Comparison of ENCODE assay signal across 25 cellular contexts in genomic region chr17:4098516-4099209, GRCh38. TPM values are rescaled to one million over a fixed set of nuclear protein-coding genes. Genes with fewer than 3 reads are reported as not detected.
A peak's percentile ranks its signal among the peaks of the same experiment; 100 is the strongest.
DNase-seq lines count a peak whose midpoint lies in the region; ATAC-seq, FAIRE-seq and TF ChIP-seq lines count a peak whose summit lies in the region.
"Had no signal": no experiment of that assay in that cellular context is flagged by ENCODE, and none has a peak within 500 bp of the region (broad histone marks: within the 10 kb centered on the region; RNA-seq: fewer than 3 reads in every experiment).

No MANE protein-coding gene starts in this region.

- H3K36me3 ChIP-seq in KMS-11 (ENCODE audit: insufficient read depth) (no peaks in the 10 kb centered on the region), spleen (peaks cover 0 to 100% (median 72%) of the 10 kb centered on the region in 6 donors)

- no peak overlapping the region for H2AFZ ChIP-seq in KMS-11 (ENCODE audit: low read depth)

- H3K27ac ChIP-seq in KMS-11 (peak overlapping the region; percentile 100; the same call in 1 of the 2 replicates), spleen (peak overlapping the region in 6 of 8 donors; percentile 3 to 78 (median 68))
- H3K27ac ChIP-seq: cardiac muscle cell, epithelial cell of prostate, RWPE1 had no signal

- no peak for TF ChIP-seq POLR2A in spleen (IDR thresholded peaks at IDR 0.05)

- peaks cover 14% of the 10 kb centered on the region for H3K4me1 Mint-ChIP-seq in activated naive CD4-positive, alpha-beta T cell treated with anti-CD3 and anti-CD28 coated beads for 36 hours (ENCODE audit: low read depth)
- H3K4me1 Mint-ChIP-seq: neural crest cell had no signal

- no peak for ATAC-seq in HG03025 (IDR thresholded peaks at IDR 0.05; ENCODE audit: low FRiP score, unreplicated experiment)

- no peaks in the 10 kb centered on the region for H3K9me3 Mint-ChIP-seq in activated naive CD4-positive, alpha-beta T cell treated with anti-CD3 and anti-CD28 coated beads for 36 hours
- H3K9me3 Mint-ChIP-seq: CD14-positive monocyte, neural crest cell had no signal

- peaks cover 35% of the 10 kb centered on the region for H3K36me3 Mint-ChIP-seq in activated naive CD4-positive, alpha-beta T cell treated with anti-CD3 and anti-CD28 coated beads for 36 hours (ENCODE audit: low read depth)

- DNase-seq in activated naive CD4-positive, alpha-beta T cell treated with anti-CD3 and anti-CD28 coated beads for 36 hours = no peak
- DNase-seq in activated naive CD4-positive, alpha-beta T cell treated with anti-CD3 and anti-CD28 coated beads, Interleukin-2, amount 50 U/mL, for 16 hours = no peak
- DNase-seq in dermis blood vessel endothelial cell (peak; percentile 43), spleen (no peak), urothelium cell line (ENCODE audit: low spot score) (no peak), NAMALWA (ENCODE audit: low spot score) (no peak)
- DNase-seq: activated gamma-delta T cell, DMS153, foreskin melanocyte, GF-D8, H7, hippocampal formation, NCI-H1694, NCI-H2227 treated with DMSO at 0.1 percent for 48 hours, NCI-H774, SK-N-SH, T-helper 9 cell had no signal

- H3K27me3 ChIP-seq in KMS-11 (ENCODE audit: insufficient read depth, low read depth) (no peaks in the 10 kb centered on the region), spleen (replicated peaks in 1 of 7) (no peaks in the 10 kb centered on the region)
- H3K27me3 ChIP-seq: cardiac muscle cell had no signal

- no peak overlapping the region for H3K4me3 ChIP-seq in KMS-11 (IDR thresholded peaks at IDR 0.05; ENCODE audit: insufficient read depth, low read depth, low read length)
- H3K4me3 ChIP-seq in spleen = no peak overlapping the region
- H3K4me3 ChIP-seq: cardiac muscle cell had no signal

- no peak overlapping the region for H3K4me2 ChIP-seq in KMS-11
- H3K4me2 ChIP-seq: SK-N-SH had no signal

- H3K4me1 ChIP-seq in KMS-11 (ENCODE audit: low read depth, poor library complexity, severe bottlenecking) = peaks cover 54% of the 10 kb centered on the region
- H3K4me1 ChIP-seq in spleen = peaks cover 3 to 41% (median 12%) of the 10 kb centered on the region in 6 donors

- H3K79me2 ChIP-seq in KMS-11 (ENCODE audit: insufficient read depth, low read depth) = peaks cover 19% of the 10 kb centered on the region

- TF ChIP-seq CTCF in KMS-11 (conservative IDR thresholded peaks at IDR 0.05; ENCODE audit: low read depth, low read length) (no peak), spleen (IDR thresholded peaks at IDR 0.05 in 8 of 11, conservative IDR thresholded peaks at IDR 0.05 in 3 of 11) (no peak)

- CTCF ChIA-PET in activated naive CD4-positive, alpha-beta T cell treated with anti-CD3 and anti-CD28 coated beads for 36 hours (lab: Charles Lee) = interaction anchor here (1.1 kb wide), 1 partner anchor 388 kb away, joined by 3 read pairs; no protein-coding TSS in a partner anchor

- no peaks in the 10 kb centered on the region for H4K20me1 ChIP-seq in KMS-11 (ENCODE audit: insufficient read depth)

- no peaks in the 10 kb centered on the region for H3K27me3 Mint-ChIP-seq in activated naive CD4-positive, alpha-beta T cell treated with anti-CD3 and anti-CD28 coated beads for 36 hours (ENCODE audit: low read depth)

- 70 to 75% (median 73%) methylated on average over 3 of the region's 3 CpGs for WGBS in spleen, 5 donors

- H3K9me3 ChIP-seq in spleen = no peaks in the 10 kb centered on the region
- H3K9me3 ChIP-seq: SK-N-SH had no signal

- peak overlapping the region; percentile 67 for H3K27ac Mint-ChIP-seq in activated naive CD4-positive, alpha-beta T cell treated with anti-CD3 and anti-CD28 coated beads for 36 hours

- intact Hi-C loops in activated naive CD4-positive, alpha-beta T cell treated with anti-CD3 and anti-CD28 coated beads for 36 hours (cut with micrococcal nuclease) = no loop called here
- intact Hi-C loops in spleen (cut with DNase I; ENCODE audit: low total_unique reads) = no loop called here

- FAIRE-seq in urothelium cell line (lab: Jason Lieb, UNC) = no peak
- FAIRE-seq: islet of Langerhans had no signal

- no peak overlapping the region for H3K4me3 Mint-ChIP-seq in activated naive CD4-positive, alpha-beta T cell treated with anti-CD3 and anti-CD28 coated beads for 36 hours
- H3K4me3 Mint-ChIP-seq: CD14-positive monocyte, neural crest cell had no signal

- no peak overlapping the region for H3K9ac ChIP-seq in KMS-11
- H3K9ac ChIP-seq: SK-N-SH had no signal

RNA-seq across cellular contexts. Expression of gene ZZEF1, which starts 44.2 kb away (rescaled TPM):
- total RNA-seq in activated naive CD4-positive, alpha-beta T cell treated with anti-CD3 and anti-CD28 coated beads for 36 hours = 10 to 100 TPM; 35.4 to 37.2 TPM
- total RNA-seq in dermis blood vessel endothelial cell (43.9 and 59.2 TPM in 2 replicates), spleen (100 to 1,000 TPM in 6 of 7 donors, 10 to 100 TPM in 1; 70.1 to 153 (median 111) TPM)
- polyA plus RNA-seq in spleen = 10 to 100 TPM in 1 of 3 donors, 1 to 10 TPM in 2; 5.3 to 12.7 (median 5.5) TPM

RNA-seq across cellular contexts. Expression of gene CYB5D2, which starts 44.3 kb away (rescaled TPM):
- total RNA-seq in activated naive CD4-positive, alpha-beta T cell treated with anti-CD3 and anti-CD28 coated beads for 36 hours = 1 to 10 TPM; 7.2 to 8.1 TPM
- total RNA-seq in dermis blood vessel endothelial cell = 41.7 and 51.7 TPM in 2 replicates
- 10 to 100 TPM in 6 of 7 donors, 1 to 10 TPM in 1; 7.5 to 24.7 (median 16.3) TPM for total RNA-seq in spleen
- polyA plus RNA-seq in spleen = 10 to 100 TPM in 2 of 3 donors, 1 to 10 TPM in 1; 9.7 to 14.7 (median 11.0) TPM
